14 cellular contexts compared by ENCODE assay signal in genomic region chr18:8468911-8469310, GRCh38.
DNase-seq lines count a peak whose midpoint lies in the region; ATAC-seq and TF ChIP-seq lines count a peak whose summit lies in the region.
"Had no signal": no experiment of that assay in that cellular context is flagged by ENCODE, and none has a peak within 500 bp of the region (broad histone marks: within the 10 kb centered on the region; RNA-seq: fewer than 3 reads in every experiment).

No MANE protein-coding gene starts in this region.

- peaks cover 13% of the 10 kb centered on the region for H3K27me3 ChIP-seq in ACC112 (ENCODE audit: insufficient read depth, low read length)

- H3K36me3 ChIP-seq in ACC112 (ENCODE audit: insufficient read depth, low read length): no peaks in the 10 kb centered on the region

- H2AFZ ChIP-seq in ACC112 (ENCODE audit: low read length, unreplicated experiment): peak overlapping the region; percentile 8

- no peaks in the 10 kb centered on the region for H3K79me2 ChIP-seq in ACC112 (ENCODE audit: control insufficient read depth, insufficient read depth, low read length, unreplicated experiment)

- TF ChIP-seq POLR2A in erythroblast (IDR thresholded peaks at IDR 0.05; ENCODE audit: low read length): no peak

- DNase-seq in NCI-H1694 treated with DMSO at 0.1 percent for 48 hours (lab: John Stamatoyannopoulos, UW) (peak; percentile 58), choroid plexus epithelial cell (ENCODE audit: low read depth) (peak; percentile 69), kidney tubule cell (ENCODE audit: low spot score) (peak; percentile 20), erythroblast (lab: John Stamatoyannopoulos, UW) (no peak)
- DNase-seq: activated naive CD4-positive, alpha-beta T cell treated with anti-CD3 and anti-CD28 coated beads, Interleukin-2, amount 50 U/mL, for 16 hours; Calu3; HFFc6; PC-3 had no signal

- H3K4me3 ChIP-seq in ACC112 (ENCODE audit: low read depth, low read length) (peak overlapping the region; percentile 19), choroid plexus epithelial cell (ENCODE audit: low read depth, low read length) (no peak overlapping the region)
- H3K4me3 ChIP-seq: lung had no signal

- peaks cover 14% of the 10 kb centered on the region for H3K4me1 ChIP-seq in ACC112 (ENCODE audit: control insufficient read depth, insufficient read depth, low read length, unreplicated experiment)

- ATAC-seq in HG02938 (IDR thresholded peaks at IDR 0.05; ENCODE audit: unreplicated experiment) (no peak), GM19467 (IDR thresholded peaks at IDR 0.05; ENCODE audit: unreplicated experiment) (no peak), GM18520 (IDR thresholded peaks at IDR 0.05; ENCODE audit: unreplicated experiment) (no peak)
- ATAC-seq: PC-3, WTC11 had no signal

- no peak for TF ChIP-seq CTCF in choroid plexus epithelial cell (conservative IDR thresholded peaks at IDR 0.05; ENCODE audit: low read depth, low read length)

- H3K27ac ChIP-seq in ACC112 (ENCODE audit: low read depth, low read length): no peak overlapping the region

Comparison
In these comparisons a context has a peak if more than half of its experiments do, and no peak if none do; other contexts are left out.
1. DNase-seq: peak in NCI-H1694 treated with DMSO at 0.1 percent for 48 hours (single experiment), choroid plexus epithelial cell (single experiment) and kidney tubule cell (single experiment); none in erythroblast (0 of 2).